Comparison of ENCODE assay signal across 16 cellular contexts in genomic region chr10:125026974-125027735, GRCh38.
"Had no signal": no experiment of that assay in that cellular context is flagged by ENCODE, and none has a peak within 500 bp of the region (broad histone marks: within the 10 kb centered on the region; RNA-seq: fewer than 3 reads in every experiment).

No MANE protein-coding gene starts in this region.

- ATAC-seq: activated CD8-positive, alpha-beta memory T cell treated with anti-CD3 and anti-CD28 coated beads, Interleukin-2, amount 10 ng/mL, durations not matched to agents 7 days and 5 days; foreskin keratinocyte; left colon; T-cell had no signal

- H3K4me1 Mint-ChIP-seq: activated CD8-positive, alpha-beta memory T cell treated with anti-CD3 and anti-CD28 coated beads, Interleukin-2, amount 10 ng/mL, durations not matched to agents 7 days and 5 days; T-cell had no signal

- H3K27ac ChIP-seq: foreskin keratinocyte, tibial nerve, vagina had no signal

- H3K27me3 Mint-ChIP-seq: natural killer cell treated with Interleukin-12 subunit alpha and Interleukin-12 subunit beta and Interleukin-15 and Interleukin-18, amount 100 ng/mL, for 72 hours had no signal

- H3K36me3 ChIP-seq: prostate gland had no signal

- DNase-seq: activated CD4-positive, alpha-beta memory T cell treated with anti-CD3 and anti-CD28 coated beads for 36 hours; activated CD8-positive, alpha-beta memory T cell treated with anti-CD3 and anti-CD28 coated beads, Interleukin-2, amount 10 ng/mL, durations not matched to agents 7 days and 5 days; activated naive CD4-positive, alpha-beta T cell treated with anti-CD3 and anti-CD28 coated beads, Interleukin-2, amount 50 U/mL, for 16 hours; activated T-cell treated with anti-CD3 and anti-CD28 coated beads, Interleukin-2, amount 50 U/mL, for 24 hours; effector CD8-positive, alpha-beta T cell; foreskin keratinocyte; immature natural killer cell; left colon; SK-N-SH; stimulated activated CD4-positive, alpha-beta T cell treated with anti-CD3 and anti-CD28 coated beads, Interleukin-2, amount 100 ng/mL, for 24 hours; stomach; T-cell had no signal

- H3K4me2 ChIP-seq: SK-N-SH had no signal

- H3K9me3 ChIP-seq: prostate gland, SK-N-SH, stomach, tibial nerve, vagina had no signal

- H3K9me2 ChIP-seq: SK-N-SH had no signal

- H3K4me3 Mint-ChIP-seq: activated CD4-positive, alpha-beta memory T cell treated with anti-CD3 and anti-CD28 coated beads for 36 hours; activated CD8-positive, alpha-beta memory T cell treated with anti-CD3 and anti-CD28 coated beads, Interleukin-2, amount 10 ng/mL, durations not matched to agents 7 days and 5 days; activated T-cell treated with anti-CD3 and anti-CD28 coated beads, Interleukin-2, amount 50 U/mL, for 24 hours; immature natural killer cell; natural killer cell treated with Interleukin-12 subunit alpha and Interleukin-12 subunit beta and Interleukin-15 and Interleukin-18, amount 100 ng/mL, for 72 hours; T-cell had no signal

- H3K9me3 Mint-ChIP-seq: activated CD4-positive, alpha-beta memory T cell treated with anti-CD3 and anti-CD28 coated beads for 36 hours; activated T-cell treated with anti-CD3 and anti-CD28 coated beads, Interleukin-2, amount 50 U/mL, for 24 hours; immature natural killer cell; natural killer cell treated with Interleukin-12 subunit alpha and Interleukin-12 subunit beta and Interleukin-15 and Interleukin-18, amount 100 ng/mL, for 72 hours; T-cell had no signal

- H3K36me3 Mint-ChIP-seq: activated CD4-positive, alpha-beta memory T cell treated with anti-CD3 and anti-CD28 coated beads for 36 hours; activated CD8-positive, alpha-beta memory T cell treated with anti-CD3 and anti-CD28 coated beads, Interleukin-2, amount 10 ng/mL, durations not matched to agents 7 days and 5 days; natural killer cell treated with Interleukin-12 subunit alpha and Interleukin-12 subunit beta and Interleukin-15 and Interleukin-18, amount 100 ng/mL, for 72 hours; T-cell had no signal

- H3K27me3 ChIP-seq: foreskin keratinocyte, stomach, tibial nerve, vagina had no signal

- H3K4me3 ChIP-seq: prostate gland, stomach, tibial nerve, vagina had no signal

- H3K27ac Mint-ChIP-seq: activated CD4-positive, alpha-beta memory T cell treated with anti-CD3 and anti-CD28 coated beads for 36 hours; activated CD8-positive, alpha-beta memory T cell treated with anti-CD3 and anti-CD28 coated beads, Interleukin-2, amount 10 ng/mL, durations not matched to agents 7 days and 5 days; activated T-cell treated with anti-CD3 and anti-CD28 coated beads, Interleukin-2, amount 50 U/mL, for 24 hours; natural killer cell treated with Interleukin-12 subunit alpha and Interleukin-12 subunit beta and Interleukin-15 and Interleukin-18, amount 100 ng/mL, for 72 hours; T-cell had no signal
